In the genomic region with DNA sequence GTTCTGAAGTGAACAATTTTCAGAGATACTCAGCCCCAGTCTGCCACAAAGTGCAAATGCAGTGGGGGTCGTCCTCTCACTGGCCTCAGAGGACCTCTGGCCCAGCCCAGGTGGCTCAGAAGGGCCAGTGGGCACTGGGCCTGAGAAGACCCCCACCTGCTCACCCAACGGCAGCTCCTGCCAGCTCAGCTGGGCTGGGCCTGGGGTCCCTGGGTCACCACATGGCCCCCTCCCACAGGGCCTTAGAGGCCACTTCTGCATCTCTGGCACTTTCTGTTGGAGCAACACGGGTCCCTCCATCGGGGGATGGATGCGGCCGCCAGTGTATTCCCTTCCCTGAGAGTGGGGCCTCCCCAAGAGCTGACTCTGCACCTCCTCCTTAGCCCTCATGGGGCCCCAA, we compare ENCODE assay signal across 1 cellular context.
TF ChIP-seq lines count a peak whose summit lies in the region.

No MANE protein-coding gene starts in this region.

TF ChIP-seq in H1, 55 proteins besides CTCF, POLR2A, EP300 and RAD21:
- TF ChIP-seq CEBPB (IDR thresholded peaks at IDR 0.05; ENCODE audit: low read depth, low read length) (no peak), YY1 (IDR thresholded peaks at IDR 0.05; ENCODE audit: low read depth, low read length) (no peak), BRCA1 (IDR thresholded peaks at IDR 0.05; ENCODE audit: low read depth, low read length) (no peak), RFX5 (IDR thresholded peaks at IDR 0.05; ENCODE audit: borderline replicate concordance, low read depth, low read length) (no peak), RBBP5 (IDR thresholded peaks at IDR 0.05; ENCODE audit: borderline replicate concordance, low read depth, low read length) (no peak), GTF2F1 (IDR thresholded peaks at IDR 0.05; ENCODE audit: borderline replicate concordance, low read depth, low read length) (no peak), CTBP2 (IDR thresholded peaks at IDR 0.05; ENCODE audit: borderline replicate concordance, insufficient read depth, insufficient read length, low read length) (no peak), BCL11A (IDR thresholded peaks at IDR 0.05; ENCODE audit: low read depth in 2 of 2, low read length in 2 of 2) (no peak), ZNF274 (IDR thresholded peaks at IDR 0.05; ENCODE audit: borderline replicate concordance, extremely low read depth, low read length) (no peak), EGR1 (IDR thresholded peaks at IDR 0.05; ENCODE audit: borderline replicate concordance, low read depth, low read length) (no peak), NANOG (IDR thresholded peaks at IDR 0.05; ENCODE audit: insufficient read depth, low read depth, low read length, poor library complexity, severe bottlenecking) (no peak), NRF1 (IDR thresholded peaks at IDR 0.05; ENCODE audit: low read depth, low read length) (no peak), CBX5 (IDR thresholded peaks at IDR 0.05; ENCODE audit: low read depth, low read length) (no peak), CHD1 (IDR thresholded peaks at IDR 0.05; ENCODE audit: low read depth, low read length) (no peak), KDM1A (IDR thresholded peaks at IDR 0.05; ENCODE audit: borderline replicate concordance, low read length) (no peak), CHD2 (IDR thresholded peaks at IDR 0.05; ENCODE audit: low read length) (no peak)
- TF ChIP-seq, protein P1, sequence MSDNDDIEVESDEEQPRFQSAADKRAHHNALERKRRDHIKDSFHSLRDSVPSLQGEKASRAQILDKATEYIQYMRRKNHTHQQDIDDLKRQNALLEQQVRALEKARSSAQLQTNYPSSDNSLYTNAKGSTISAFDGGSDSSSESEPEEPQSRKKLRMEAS (IDR thresholded peaks at IDR 0.05), result no peak
